ENCODE assay signal across 14 cellular contexts in genomic region chr17:29927546-29927945, GRCh38. TPM values are rescaled to one million over a fixed set of nuclear protein-coding genes. Genes with fewer than 3 reads are reported as not detected.
A peak's percentile ranks its signal among the peaks of the same experiment; 100 is the strongest.
DNase-seq lines count a peak whose midpoint lies in the region; ATAC-seq lines count a peak whose summit lies in the region.
"Had no signal": no experiment of that assay in that cellular context is flagged by ENCODE, and none has a peak within 500 bp of the region (broad histone marks: within the 10 kb centered on the region; RNA-seq: fewer than 3 reads in every experiment).

No MANE protein-coding gene starts in this region.

- peak overlapping the region; percentile 93 for H3K4me2 ChIP-seq in skeletal muscle satellite cell (ENCODE audit: low read length)

- H3K27me3 Mint-ChIP-seq in activated naive CD8-positive, alpha-beta T cell treated with anti-CD3 and anti-CD28 coated beads, Interleukin-2, amount 10 ng/mL, durations not matched to agents 7 days and 5 days = no peaks in the 10 kb centered on the region
- no peaks in the 10 kb centered on the region for H3K27me3 Mint-ChIP-seq in activated naive CD8-positive, alpha-beta T cell treated with anti-CD3 and anti-CD28 coated beads, Interleukin-2, amount 50 U/mL, for 24 hours
- H3K27me3 Mint-ChIP-seq: IgD-negative memory B cell had no signal

- no peak overlapping the region for H3K27ac Mint-ChIP-seq in activated naive CD8-positive, alpha-beta T cell treated with anti-CD3 and anti-CD28 coated beads, Interleukin-2, amount 10 ng/mL, durations not matched to agents 7 days and 5 days
- no peak overlapping the region for H3K27ac Mint-ChIP-seq in activated naive CD8-positive, alpha-beta T cell treated with anti-CD3 and anti-CD28 coated beads, Interleukin-2, amount 50 U/mL, for 24 hours
- H3K27ac Mint-ChIP-seq: IgD-negative memory B cell had no signal

- H3K4me3 Mint-ChIP-seq in activated naive CD8-positive, alpha-beta T cell treated with anti-CD3 and anti-CD28 coated beads, Interleukin-2, amount 10 ng/mL, durations not matched to agents 7 days and 5 days = peak overlapping the region; percentile 33
- no peak overlapping the region for H3K4me3 Mint-ChIP-seq in activated naive CD8-positive, alpha-beta T cell treated with anti-CD3 and anti-CD28 coated beads, Interleukin-2, amount 50 U/mL, for 24 hours

- POLR2A ChIA-PET in activated naive CD8-positive, alpha-beta T cell treated with anti-CD3 and anti-CD28 coated beads, Interleukin-2, amount 10 ng/mL, durations not matched to agents 7 days and 5 days (lab: Charles Lee) = no interaction called here

- H3K27me3 ChIP-seq in endocrine pancreas (ENCODE audit: control insufficient read depth, insufficient read depth, low read length) (no peaks in the 10 kb centered on the region), skeletal muscle satellite cell (ENCODE audit: control insufficient read depth, insufficient read depth, low read length) (no peaks in the 10 kb centered on the region)
- H3K27me3 ChIP-seq: pancreas had no signal

- no peak overlapping the region for H3K9ac ChIP-seq in endocrine pancreas (ENCODE audit: control insufficient read depth, insufficient read depth, low read length)
- no peak overlapping the region for H3K9ac ChIP-seq in skeletal muscle satellite cell (ENCODE audit: low read depth, low read length)

- H3K4me3 ChIP-seq in endocrine pancreas (ENCODE audit: control insufficient read depth, insufficient read depth, low read length) (peak overlapping the region; percentile 85), skeletal muscle satellite cell (ENCODE audit: low read length) (no peak overlapping the region)
- H3K4me3 ChIP-seq: pancreas had no signal

- no peaks in the 10 kb centered on the region for H3K36me3 ChIP-seq in endocrine pancreas (ENCODE audit: control insufficient read depth, insufficient read depth, low read length)
- no peaks in the 10 kb centered on the region for H3K36me3 ChIP-seq in skeletal muscle satellite cell (ENCODE audit: insufficient read depth, low read length)
- H3K36me3 ChIP-seq: pancreas had no signal

- no peak for DNase-seq in activated naive CD8-positive, alpha-beta T cell treated with anti-CD3 and anti-CD28 coated beads, Interleukin-2, amount 10 ng/mL, durations not matched to agents 7 days and 5 days
- no peak for DNase-seq in activated naive CD8-positive, alpha-beta T cell treated with anti-CD3 and anti-CD28 coated beads, Interleukin-2, amount 50 U/mL, for 24 hours
- DNase-seq in OCI-M1 (lab: John Stamatoyannopoulos, UW) (peak; percentile 39), left lobe of liver (ENCODE audit: low spot score) (no peak)
- no peak for DNase-seq in stimulated activated CD4-positive, alpha-beta T cell treated with anti-CD3 and anti-CD28 coated beads, Interleukin-2, amount 100 ng/mL, for 24 hours
- DNase-seq: activated CD8-positive, alpha-beta memory T cell treated with anti-CD3 and anti-CD28 coated beads, Interleukin-2, amount 50 U/mL, for 4 hours; head of caudate nucleus; left ventricle myocardium superior; pancreas; stimulated activated naive CD4-positive, alpha-beta T cell had no signal

- peaks cover 15% of the 10 kb centered on the region for H3K36me3 Mint-ChIP-seq in activated naive CD8-positive, alpha-beta T cell treated with anti-CD3 and anti-CD28 coated beads, Interleukin-2, amount 10 ng/mL, durations not matched to agents 7 days and 5 days
- H3K36me3 Mint-ChIP-seq in activated naive CD8-positive, alpha-beta T cell treated with anti-CD3 and anti-CD28 coated beads, Interleukin-2, amount 50 U/mL, for 24 hours (ENCODE audit: low read depth) = peaks cover 3% of the 10 kb centered on the region

- H3K9me3 Mint-ChIP-seq in activated naive CD8-positive, alpha-beta T cell treated with anti-CD3 and anti-CD28 coated beads, Interleukin-2, amount 10 ng/mL, durations not matched to agents 7 days and 5 days = no peaks in the 10 kb centered on the region
- H3K9me3 Mint-ChIP-seq in activated naive CD8-positive, alpha-beta T cell treated with anti-CD3 and anti-CD28 coated beads, Interleukin-2, amount 50 U/mL, for 24 hours = no peaks in the 10 kb centered on the region
- H3K9me3 Mint-ChIP-seq: IgD-negative memory B cell had no signal

- H3K9me3 ChIP-seq in endocrine pancreas (ENCODE audit: control insufficient read depth, low read length) (no peaks in the 10 kb centered on the region), skeletal muscle satellite cell (replicated peaks; ENCODE audit: low read length) (no peaks in the 10 kb centered on the region)
- H3K9me3 ChIP-seq: pancreas had no signal

- H3K4me1 ChIP-seq in endocrine pancreas (ENCODE audit: control insufficient read depth, insufficient read depth, low read length) (peaks cover 24% of the 10 kb centered on the region), skeletal muscle satellite cell (ENCODE audit: control insufficient read depth, insufficient read depth, low read length) (peaks cover 17% of the 10 kb centered on the region)

- peaks cover 13% of the 10 kb centered on the region for H3K4me1 Mint-ChIP-seq in activated naive CD8-positive, alpha-beta T cell treated with anti-CD3 and anti-CD28 coated beads, Interleukin-2, amount 10 ng/mL, durations not matched to agents 7 days and 5 days
- H3K4me1 Mint-ChIP-seq in activated naive CD8-positive, alpha-beta T cell treated with anti-CD3 and anti-CD28 coated beads, Interleukin-2, amount 50 U/mL, for 24 hours = peaks cover 37% of the 10 kb centered on the region

- ATAC-seq in activated naive CD8-positive, alpha-beta T cell treated with anti-CD3 and anti-CD28 coated beads, Interleukin-2, amount 10 ng/mL, durations not matched to agents 7 days and 5 days (ENCODE audit: low read depth) = no peak
- ATAC-seq in activated naive CD8-positive, alpha-beta T cell treated with anti-CD3 and anti-CD28 coated beads, Interleukin-2, amount 50 U/mL, for 24 hours = no peak
- ATAC-seq in HG02610 (IDR thresholded peaks at IDR 0.05; ENCODE audit: unreplicated experiment) (no peak), left lobe of liver (no peak)
- ATAC-seq: left ventricle myocardium superior, pancreas had no signal

RNA-seq across cellular contexts. Expression of gene SSH2, which starts 2.5 kb away (rescaled TPM):
- total RNA-seq in activated naive CD8-positive, alpha-beta T cell treated with anti-CD3 and anti-CD28 coated beads, Interleukin-2, amount 10 ng/mL, durations not matched to agents 7 days and 5 days = 10 to 100 TPM; 74.5 to 77.0 TPM
- total RNA-seq in skeletal muscle satellite cell (2012; rRNA removed) = 9.6 and 13.9 TPM in 2 replicates
- 11.2 TPM for total RNA-seq in left lobe of liver

RNA-seq across cellular contexts. Expression of gene EFCAB5, which starts 13.9 kb away (rescaled TPM):
- 1 to 10 TPM in 1 of 2 experiments, under 1 TPM in 1; 0.74 to 1.3 TPM for total RNA-seq in activated naive CD8-positive, alpha-beta T cell treated with anti-CD3 and anti-CD28 coated beads, Interleukin-2, amount 10 ng/mL, durations not matched to agents 7 days and 5 days
- not detected in 2 replicates for total RNA-seq in skeletal muscle satellite cell (2012; rRNA removed)
- not detected for total RNA-seq in left lobe of liver
